In genomic region chr1:155562581-155563376, GRCh38 we compare ENCODE assay signal across 8 cellular contexts. TPM values are rescaled to one million over a fixed set of nuclear protein-coding genes. Genes with fewer than 3 reads are reported as not detected.
DNase-seq lines count a peak whose midpoint lies in the region; ATAC-seq and TF ChIP-seq lines count a peak whose summit lies in the region.

Gene ASH1L, minus strand, starts transcription at chr1:155562803. Its CDS starts 41,284 bp downstream, at chr1:155521519.

- CTCF ChIA-PET in A673 (lab: Charles Lee), result interaction anchor here (0.5 to 0.6 kb wide), 2 partner anchors 198 to 567 kb away, joined by 3 read pairs; no protein-coding TSS in a partner anchor

- BruUV-seq in A673 (replicated peaks; lab: Mats Ljungman, UMichigan), result no TSS peak

- H3K27ac ChIP-seq in A673 (ENCODE audit: low read depth, low read length, poor library complexity, severe bottlenecking) (peak within 1 kb of the TSS; percentile 100), WERI-Rb-1 (peak within 1 kb of the TSS; percentile 100), breast epithelium (peak within 1 kb of the TSS; percentile 95 to 100), iPS-20b (ENCODE audit: low read length) (peak within 1 kb of the TSS; percentile 93), skin epidermis (peak within 1 kb of the TSS; percentile 94 to 100 (median 98))

- TF ChIP-seq CTCF in A673 (conservative IDR thresholded peaks at IDR 0.05; ENCODE audit: low read depth, low read length), result no peak
- no peak for TF ChIP-seq CTCF in WERI-Rb-1 (IDR thresholded peaks at IDR 0.05; ENCODE audit: low read depth, low read length)
- TF ChIP-seq CTCF in breast epithelium (IDR thresholded peaks at IDR 0.05), result peak in 2 of 3 donors; percentile 28 to 42

- intact Hi-C loops in A673 (cut with micrococcal nuclease; ENCODE audit: unreplicated experiment), result loop anchor here (10.0 kb wide), 1 partner anchor 238 kb away; the partner anchor contains the start of gene RUSC1
- intact Hi-C loops in breast epithelium (cut with DNase I; ENCODE audit: low total_unique reads), result no loop called here

- peaks cover 13% of the 10 kb centered on the region for H3K4me1 ChIP-seq in A673 (ENCODE audit: insufficient read depth, low read length, poor library complexity, severe bottlenecking)
- peaks cover 0 to 8% of the 10 kb centered on the region in 2 donors for H3K4me1 ChIP-seq in breast epithelium
- peaks cover 4% of the 10 kb centered on the region; the same call in 1 of the 2 replicates for H3K4me1 ChIP-seq in iPS-20b (ENCODE audit: insufficient read depth, low read length)

- TF ChIP-seq POLR2A in breast epithelium (IDR thresholded peaks at IDR 0.05), result peak; percentile 83

- H3K36me3 ChIP-seq in A673 (ENCODE audit: insufficient read depth, low read length, poor library complexity, severe bottlenecking), result no peaks in the 10 kb centered on the region
- peaks cover 49% of the 10 kb centered on the region for H3K36me3 ChIP-seq in WERI-Rb-1
- H3K36me3 ChIP-seq in breast epithelium, result no peaks in the 10 kb centered on the region
- peaks cover 8% of the 10 kb centered on the region; the same call in 1 of the 2 replicates for H3K36me3 ChIP-seq in iPS-20b (ENCODE audit: insufficient read depth, low read depth, low read length)

- POLR2A ChIA-PET in A673 (lab: Charles Lee; ENCODE audit: low non-redundant PET), result interaction anchor here (0.7 kb wide), 1 partner anchor 297 kb away, joined by 3 read pairs; no protein-coding TSS in a partner anchor

- H3K27me3 ChIP-seq in A673 (replicated peaks; ENCODE audit: insufficient read depth, low read depth, low read length, poor library complexity), result no peaks in the 10 kb centered on the region
- H3K27me3 ChIP-seq in WERI-Rb-1 (ENCODE audit: insufficient read depth, low read depth, severe bottlenecking), result no peaks in the 10 kb centered on the region
- no peaks in the 10 kb centered on the region for H3K27me3 ChIP-seq in breast epithelium
- H3K27me3 ChIP-seq in iPS-20b (ENCODE audit: insufficient read depth, low read length), result no peaks in the 10 kb centered on the region

- DNase-seq in A673 (ENCODE audit: low spot score), result peak; percentile 97
- peak; percentile 95 for DNase-seq in NCI-H2227 (lab: John Stamatoyannopoulos, UW; ENCODE audit: unreplicated experiment)
- peak; percentile 99 for DNase-seq in WERI-Rb-1
- DNase-seq in breast epithelium (ENCODE audit: low spot score in 2 of 2), result peak; percentile 88 to 94

- ATAC-seq in GM18873 (IDR thresholded peaks at IDR 0.05; ENCODE audit: low FRiP score, unreplicated experiment) (peak; percentile 58), HG03135 (IDR thresholded peaks at IDR 0.05; ENCODE audit: unreplicated experiment) (peak; percentile 75)

- H3K9ac ChIP-seq in iPS-20b (ENCODE audit: low read depth, low read length), result peak within 1 kb of the TSS; percentile 98

- H3K4me3 ChIP-seq in A673 (ENCODE audit: low read depth, low read length, poor library complexity, severe bottlenecking) (peak within 1 kb of the TSS; percentile 87), WERI-Rb-1 (ENCODE audit: low read depth, low read length) (peak within 1 kb of the TSS; percentile 86), breast epithelium (peak within 1 kb of the TSS; percentile 75 to 99 (median 81)), iPS-20b (ENCODE audit: low read length) (peak within 1 kb of the TSS; percentile 86), skin epidermis (peak within 1 kb of the TSS; percentile 73 to 98 (median 91))

- no peaks in the 10 kb centered on the region for H3K9me3 ChIP-seq in A673 (ENCODE audit: low read depth, low read length, poor library complexity, severe bottlenecking)
- no peaks in the 10 kb centered on the region for H3K9me3 ChIP-seq in WERI-Rb-1 (ENCODE audit: severe bottlenecking)
- H3K9me3 ChIP-seq in breast epithelium, result no peaks in the 10 kb centered on the region
- H3K9me3 ChIP-seq in iPS-20b (ENCODE audit: insufficient read depth, low read depth, low read length), result no peaks in the 10 kb centered on the region

RNA-seq across cellular contexts. Expression of gene ASH1L, which starts in this region (rescaled TPM):
- total RNA-seq in A673 (2021) (47.5 and 49.6 TPM in 2 replicates), breast epithelium (100 to 1,000 TPM in 1 of 3 donors, 10 to 100 TPM in 2; 83.2 to 103 (median 85.6) TPM)

Comparison
In these comparisons a context has a peak if more than half of its experiments do, and no peak if none do; other contexts are left out.
1. Peak in every context shown above with its lines: DNase-seq, ATAC-seq, H3K4me3 ChIP-seq and H3K27ac ChIP-seq.
2. CTCF ChIP-seq: peak in breast epithelium (2 of 3); none in A673 (single experiment) and WERI-Rb-1 (single experiment).